ENCODE assay signal across 1 cellular context in genomic region chr6:30066577-30067459, GRCh38.
TF ChIP-seq lines count a peak whose summit lies in the region.

A gene with protein sequence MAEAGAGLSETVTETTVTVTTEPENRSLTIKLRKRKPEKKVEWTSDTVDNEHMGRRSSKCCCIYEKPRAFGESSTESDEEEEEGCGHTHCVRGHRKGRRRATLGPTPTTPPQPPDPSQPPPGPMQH (plus strand): TSS chr6:30067198. CDS start chr6:30067411, 213 bp downstream.

TF ChIP-seq in WTC11, 78 proteins besides CTCF, POLR2A, EP300 and RAD21 (continued from another document):
- TF ChIP-seq FOXP1 (CRISPR knock-in tag; IDR thresholded peaks at IDR 0.05; ENCODE audit: borderline replicate concordance): peak; percentile 54; the same call in 1 of the 2 replicates
- TF ChIP-seq NFE2L1 (CRISPR knock-in tag; IDR thresholded peaks at IDR 0.05): 0 out of 2 replicates have a peak, but pooled peaks have one; percentile 37
- TF ChIP-seq ARID4B (CRISPR knock-in tag; IDR thresholded peaks at IDR 0.05; ENCODE audit: borderline replicate concordance): 0 out of 2 replicates have a peak, but pooled peaks have one; percentile 43
